Comparison of ENCODE assay signal across 8 cellular contexts in the genomic region with DNA sequence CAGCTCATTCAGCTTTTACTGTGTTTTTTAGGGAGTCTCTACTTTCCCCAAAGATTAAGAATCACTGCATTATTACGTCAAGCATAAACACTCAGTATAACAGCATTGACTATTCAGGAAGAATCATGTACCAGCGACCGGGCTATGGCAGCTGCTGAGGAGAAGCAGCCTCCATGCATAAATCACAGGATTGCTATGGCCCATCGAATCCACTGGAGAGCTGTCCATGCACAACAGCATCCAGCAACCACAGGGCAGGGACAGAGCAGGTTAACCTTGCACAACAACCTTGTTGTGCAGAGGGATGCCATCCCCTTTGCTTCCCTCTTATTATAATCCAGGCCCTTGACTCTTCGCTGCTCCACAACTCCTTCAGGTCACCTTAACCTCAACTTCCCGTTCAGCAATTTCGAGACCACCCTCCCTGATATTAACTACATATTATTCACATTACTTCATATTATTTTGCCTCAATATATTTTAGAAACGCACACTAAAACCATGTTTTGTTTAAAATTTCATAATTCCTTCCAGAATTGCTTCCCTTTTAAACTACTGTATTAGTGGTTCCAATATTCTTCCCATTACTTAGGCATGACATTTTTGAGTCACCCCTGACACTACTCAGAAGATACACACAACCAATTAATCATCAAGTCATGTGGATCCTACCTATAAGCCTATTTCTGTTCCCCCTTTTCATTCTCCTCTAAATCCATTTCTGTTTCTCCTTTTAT. TPM values are rescaled to one million over a fixed set of nuclear protein-coding genes. Genes with fewer than 3 reads are reported as not detected.
DNase-seq lines count a peak whose midpoint lies in the region; ATAC-seq and TF ChIP-seq lines count a peak whose summit lies in the region.

No MANE protein-coding gene starts in this region.

- H3K4me2 ChIP-seq in parathyroid adenoma (ENCODE audit: low read length) = peak overlapping the region; percentile 84

- DNase-seq in DMS 273 (lab: John Stamatoyannopoulos, UW; ENCODE audit: unreplicated experiment) (peak; percentile 26), DMS 273 treated with DMSO at 0.1 percent for 48 hours (lab: John Stamatoyannopoulos, UW) (no peak), OCI-M1 (lab: John Stamatoyannopoulos, UW) (peak; percentile 39), epithelial cell of proximal tubule (ENCODE audit: low read depth) (no peak), NCI-H1417 treated with DMSO at 0.1 percent for 48 hours (lab: John Stamatoyannopoulos, UW) (no peak)

- no peak overlapping the region for H3K9ac ChIP-seq in parathyroid adenoma

- no peaks in the 10 kb centered on the region for H3K4me1 ChIP-seq in parathyroid adenoma

- ATAC-seq in HG03432 (IDR thresholded peaks at IDR 0.05; ENCODE audit: unreplicated experiment) (no peak), HG03460 (IDR thresholded peaks at IDR 0.05; ENCODE audit: unreplicated experiment) (no peak)

- H3K4me3 ChIP-seq in epithelial cell of proximal tubule (ENCODE audit: low read depth, low read length) = peak overlapping the region; percentile 92
- peak overlapping the region; percentile 92 for H3K4me3 ChIP-seq in parathyroid adenoma (ENCODE audit: low read depth, low read length)

- no peak for TF ChIP-seq CTCF in epithelial cell of proximal tubule (conservative IDR thresholded peaks at IDR 0.05; ENCODE audit: low read depth, low read length)
- TF ChIP-seq CTCF in parathyroid adenoma (IDR thresholded peaks at IDR 0.05) = no peak

- H3K9me3 ChIP-seq in parathyroid adenoma (ENCODE audit: control insufficient read depth, low read length) = no peaks in the 10 kb centered on the region

- H3K79me2 ChIP-seq in parathyroid adenoma = peaks cover 2% of the 10 kb centered on the region

- H3K27ac ChIP-seq in parathyroid adenoma = no peak overlapping the region

- H3K27me3 ChIP-seq in parathyroid adenoma (ENCODE audit: control insufficient read depth, insufficient read depth, low read length) = no peaks in the 10 kb centered on the region

- no peak overlapping the region for H2AFZ ChIP-seq in parathyroid adenoma

- no peaks in the 10 kb centered on the region for H3K36me3 ChIP-seq in parathyroid adenoma (ENCODE audit: control insufficient read depth, insufficient read depth, low read length)

RNA-seq across cellular contexts. Expression of gene IARS1, which starts 1.0 kb away (rescaled TPM):
- 98.2 and 185 TPM in 2 replicates for total RNA-seq in epithelial cell of proximal tubule

RNA-seq across cellular contexts. Expression of gene NOL8, which starts 32.6 kb away (rescaled TPM):
- 19.8 and 26.9 TPM in 2 replicates for total RNA-seq in epithelial cell of proximal tubule

RNA-seq across cellular contexts. Expression of gene CENPP, which starts 33.2 kb away (rescaled TPM):
- 4.4 and 6.9 TPM in 2 replicates for total RNA-seq in epithelial cell of proximal tubule

Comparison
In these comparisons a context has a peak if more than half of its experiments do, and no peak if none do; other contexts are left out.
1. DNase-seq: peak in DMS 273 (single experiment) and OCI-M1 (single experiment); none in DMS 273 treated with DMSO at 0.1 percent for 48 hours (single experiment), epithelial cell of proximal tubule (single experiment) and NCI-H1417 treated with DMSO at 0.1 percent for 48 hours (single experiment).